In the genomic region with DNA sequence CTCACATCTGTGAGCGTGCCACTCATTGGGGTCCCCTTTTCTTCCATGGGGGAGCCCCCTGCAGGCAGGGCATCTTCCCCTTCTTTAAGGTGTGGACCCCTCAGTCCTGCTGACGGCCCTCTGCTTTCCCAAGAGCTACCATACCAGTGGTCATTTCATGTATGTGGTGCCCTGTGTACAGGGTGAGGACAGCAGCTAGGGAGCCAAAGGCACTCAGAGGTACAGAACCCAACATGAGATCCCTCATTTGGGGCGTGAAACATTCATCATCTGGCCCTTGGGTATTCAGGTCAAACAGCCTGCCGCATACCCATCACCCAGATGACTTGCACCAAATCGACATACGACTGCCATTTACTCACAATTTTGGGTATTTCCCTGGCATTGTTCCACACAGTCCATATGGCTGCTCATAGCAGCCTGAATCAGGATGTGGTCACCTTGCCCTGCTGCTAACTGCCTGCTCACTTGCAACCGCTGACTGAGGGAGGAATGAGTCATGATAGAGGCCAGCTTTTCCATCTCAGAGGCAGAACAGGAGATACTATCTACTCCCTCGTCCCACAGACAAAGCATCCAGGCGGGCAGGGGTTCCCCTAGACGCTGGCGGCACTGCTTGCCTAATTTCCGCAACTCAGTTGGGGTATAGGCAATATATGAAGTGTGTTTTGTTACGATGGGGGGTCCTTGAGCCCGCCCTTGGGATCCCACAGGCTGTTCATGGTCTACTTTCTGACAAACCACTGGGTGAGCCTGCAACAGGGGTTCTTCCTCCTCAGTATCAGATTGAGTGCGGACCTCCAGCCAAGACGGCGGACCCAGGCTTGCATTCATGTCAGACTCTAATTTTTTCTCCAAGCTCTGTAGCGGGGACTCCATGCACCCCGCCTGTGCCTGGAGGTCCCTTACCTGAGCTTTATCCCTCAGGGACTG, we compare ENCODE assay signal across 1 cellular context.
TF ChIP-seq lines count a peak whose summit lies in the region.

No MANE protein-coding gene starts in this region.

TF ChIP-seq in HepG2, 621 proteins besides CTCF, POLR2A, EP300 and RAD21 (continued from another document):
- TF ChIP-seq ZNF552 (CRISPR knock-in tag; IDR thresholded peaks at IDR 0.05; ENCODE audit: borderline replicate concordance) (no peak), ZNF225 (CRISPR knock-in tag; IDR thresholded peaks at IDR 0.05) (no peak), KDM5A (IDR thresholded peaks at IDR 0.05; ENCODE audit: borderline replicate concordance, low read length) (no peak), ZNF562 (CRISPR knock-in tag; IDR thresholded peaks at IDR 0.05; ENCODE audit: borderline replicate concordance) (no peak)
